In genomic region chr18:2536493-2536892, GRCh38 we compare ENCODE assay signal across 1 cellular context.
TF ChIP-seq lines count a peak whose summit lies in the region.

No MANE protein-coding gene starts in this region.

TF ChIP-seq in IMR-90, 13 proteins besides CTCF, POLR2A, EP300 and RAD21:
- no peak for TF ChIP-seq MXI1 (IDR thresholded peaks at IDR 0.05; ENCODE audit: borderline replicate concordance, low read depth, low read length)
- TF ChIP-seq, protein P1, sequence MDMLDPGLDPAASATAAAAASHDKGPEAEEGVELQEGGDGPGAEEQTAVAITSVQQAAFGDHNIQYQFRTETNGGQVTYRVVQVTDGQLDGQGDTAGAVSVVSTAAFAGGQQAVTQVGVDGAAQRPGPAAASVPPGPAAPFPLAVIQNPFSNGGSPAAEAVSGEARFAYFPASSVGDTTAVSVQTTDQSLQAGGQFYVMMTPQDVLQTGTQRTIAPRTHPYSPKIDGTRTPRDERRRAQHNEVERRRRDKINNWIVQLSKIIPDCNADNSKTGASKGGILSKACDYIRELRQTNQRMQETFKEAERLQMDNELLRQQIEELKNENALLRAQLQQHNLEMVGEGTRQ (IDR thresholded peaks at IDR 0.05; ENCODE audit: low read depth, low read length): no peak
- no peak for TF ChIP-seq MAZ (IDR thresholded peaks at IDR 0.05; ENCODE audit: borderline replicate concordance, low read depth, low read length)
- no peak for TF ChIP-seq RCOR1 (IDR thresholded peaks at IDR 0.05; ENCODE audit: insufficient replicate concordance, low read length)
- TF ChIP-seq SMC3 (IDR thresholded peaks at IDR 0.05; ENCODE audit: low read depth, low read length): no peak
- TF ChIP-seq BHLHE40 (IDR thresholded peaks at IDR 0.05; ENCODE audit: low read depth, low read length): no peak
- TF ChIP-seq MAFK (IDR thresholded peaks at IDR 0.05; ENCODE audit: low read depth, low read length): no peak
- TF ChIP-seq, protein P2, sequence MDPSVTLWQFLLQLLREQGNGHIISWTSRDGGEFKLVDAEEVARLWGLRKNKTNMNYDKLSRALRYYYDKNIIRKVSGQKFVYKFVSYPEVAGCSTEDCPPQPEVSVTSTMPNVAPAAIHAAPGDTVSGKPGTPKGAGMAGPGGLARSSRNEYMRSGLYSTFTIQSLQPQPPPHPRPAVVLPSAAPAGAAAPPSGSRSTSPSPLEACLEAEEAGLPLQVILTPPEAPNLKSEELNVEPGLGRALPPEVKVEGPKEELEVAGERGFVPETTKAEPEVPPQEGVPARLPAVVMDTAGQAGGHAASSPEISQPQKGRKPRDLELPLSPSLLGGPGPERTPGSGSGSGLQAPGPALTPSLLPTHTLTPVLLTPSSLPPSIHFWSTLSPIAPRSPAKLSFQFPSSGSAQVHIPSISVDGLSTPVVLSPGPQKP (IDR thresholded peaks at IDR 0.05; ENCODE audit: borderline replicate concordance, low read depth, low read length): no peak
- TF ChIP-seq CHD1 (IDR thresholded peaks at IDR 0.05; ENCODE audit: low read depth, low read length): no peak
- no peak for TF ChIP-seq CEBPB (IDR thresholded peaks at IDR 0.05; ENCODE audit: low read depth, low read length)
- no peak for TF ChIP-seq NFE2L2 (IDR thresholded peaks at IDR 0.05; ENCODE audit: low read depth, low read length)
- TF ChIP-seq RFX5 (IDR thresholded peaks at IDR 0.05; ENCODE audit: low read depth, low read length): no peak
- TF ChIP-seq FOS (IDR thresholded peaks at IDR 0.05; ENCODE audit: low read depth, low read length): no peak
